29 cellular contexts compared by ENCODE assay signal in genomic region chr16:11353158-11353557, GRCh38. TPM values are rescaled to one million over a fixed set of nuclear protein-coding genes. Genes with fewer than 3 reads are reported as not detected.
DNase-seq lines count a peak whose midpoint lies in the region; ATAC-seq, FAIRE-seq and TF ChIP-seq lines count a peak whose summit lies in the region.
"Had no signal": no experiment of that assay in that cellular context is flagged by ENCODE, and none has a peak within 500 bp of the region (broad histone marks: within the 10 kb centered on the region; RNA-seq: fewer than 3 reads in every experiment).

No MANE protein-coding gene starts in this region.

- H3K4me1 ChIP-seq in hepatocyte (ENCODE audit: insufficient read depth): peaks cover 56% of the 10 kb centered on the region

- TF ChIP-seq POLR2A in H54 (IDR thresholded peaks at IDR 0.05; ENCODE audit: low read depth, low read length): no peak

- peaks cover 70% of the 10 kb centered on the region for H3K4me1 Mint-ChIP-seq in activated CD4-positive, alpha-beta T cell treated with anti-CD3 and anti-CD28 coated beads, Interleukin-2, amount 10 ng/mL, durations not matched to agents 24 days and 14 days
- peaks cover 69% of the 10 kb centered on the region for H3K4me1 Mint-ChIP-seq in CD4-positive, alpha-beta T cell (ENCODE audit: low read depth)
- H3K4me1 Mint-ChIP-seq in WTC11: peaks cover 75% of the 10 kb centered on the region

- no peak for FAIRE-seq in H54 (lab: Jason Lieb, UNC)
- FAIRE-seq: A549, islet of Langerhans, small intestine had no signal

- H3K4me2 ChIP-seq in hepatocyte: no peak overlapping the region
- H3K4me2 ChIP-seq: A549 had no signal

- H3K27ac ChIP-seq in CD4-positive, alpha-beta T cell (ENCODE audit: low read depth, low read length): no peak overlapping the region
- peak overlapping the region; percentile 20 for H3K27ac ChIP-seq in hepatocyte
- H3K27ac ChIP-seq in caudate nucleus (ENCODE audit: low read depth, low read length): no peak overlapping the region
- H3K27ac ChIP-seq: A549, adrenal gland, left lung, SJCRH30, thyroid gland, vagina had no signal

- peaks cover 3% of the 10 kb centered on the region for H3K27me3 Mint-ChIP-seq in activated CD4-positive, alpha-beta T cell treated with anti-CD3 and anti-CD28 coated beads, Interleukin-2, amount 10 ng/mL, durations not matched to agents 24 days and 14 days
- no peaks in the 10 kb centered on the region for H3K27me3 Mint-ChIP-seq in CD4-positive, alpha-beta T cell
- no peaks in the 10 kb centered on the region for H3K27me3 Mint-ChIP-seq in WTC11 (ENCODE audit: low read depth)

- DNase-seq in activated CD4-positive, alpha-beta T cell treated with anti-CD3 and anti-CD28 coated beads, Interleukin-2, amount 10 ng/mL, durations not matched to agents 24 days and 14 days: no peak
- no peak for DNase-seq in activated CD4-positive, alpha-beta T cell treated with anti-CD3 and anti-CD28 coated beads, Interleukin-2, amount 50 U/mL, for 48 hours
- no peak for DNase-seq in CD4-positive, alpha-beta T cell
- DNase-seq in WTC11 (ENCODE audit: low spot score) (no peak), hepatocyte (ENCODE audit: low spot score) (no peak), caudate nucleus (lab: John Stamatoyannopoulos, UW) (no peak), H54 (ENCODE audit: insufficient read length, low spot score) (no peak)
- DNase-seq: adrenal gland; Calu3; dermis blood vessel endothelial cell; DMS79; endodermal cell; glutamatergic neuron; left lung; mesendoderm; NCI-H1048; NCI-H1694; NCI-H446 treated with DMSO at 0.1 percent for 48 hours; NCI-H82; SJCRH30; small intestine; stimulated activated CD4-positive, alpha-beta T cell treated with anti-CD3 and anti-CD28 coated beads, Interleukin-1b, Interleukin-23, amount 100 ng/mL, for 48 hours; thyroid gland had no signal

- no peak overlapping the region for H3K4me3 ChIP-seq in hepatocyte
- H3K4me3 ChIP-seq: A549, adrenal gland, left lung, SJCRH30, thyroid gland, vagina had no signal

- POLR2A ChIA-PET in CD4-positive, alpha-beta T cell (lab: Charles Lee): interaction anchor here (1.0 to 5.1 kb wide), 4 partner anchors 41 to 411 kb away, joined by 4 to 97 read pairs (median 8); partner anchors contain the start of genes DEXI and SOCS1
- POLR2A ChIA-PET in WTC11 (lab: Charles Lee): no interaction called here

- H3K4me3 Mint-ChIP-seq in activated CD4-positive, alpha-beta T cell treated with anti-CD3 and anti-CD28 coated beads, Interleukin-2, amount 10 ng/mL, durations not matched to agents 24 days and 14 days: peak overlapping the region; percentile 72
- no peak overlapping the region for H3K4me3 Mint-ChIP-seq in CD4-positive, alpha-beta T cell
- no peak overlapping the region for H3K4me3 Mint-ChIP-seq in WTC11
- H3K4me3 Mint-ChIP-seq: central memory CD8-positive, alpha-beta T cell; endodermal cell had no signal

- H3K79me2 ChIP-seq in hepatocyte: peaks cover 26% of the 10 kb centered on the region

- 73% methylated on average over 4 of the region's 4 CpGs for WGBS in hepatocyte (ENCODE audit: low lambda C conversion rate, missing lambda C conversion rate)

- no peaks in the 10 kb centered on the region for H4K20me1 ChIP-seq in hepatocyte (ENCODE audit: insufficient read depth, poor library complexity, severe bottlenecking)

- H3K9me3 Mint-ChIP-seq in activated CD4-positive, alpha-beta T cell treated with anti-CD3 and anti-CD28 coated beads, Interleukin-2, amount 10 ng/mL, durations not matched to agents 24 days and 14 days: no peaks in the 10 kb centered on the region
- H3K9me3 Mint-ChIP-seq in CD4-positive, alpha-beta T cell: no peaks in the 10 kb centered on the region
- H3K9me3 Mint-ChIP-seq in WTC11: peaks cover 7% of the 10 kb centered on the region
- H3K9me3 Mint-ChIP-seq: central memory CD8-positive, alpha-beta T cell; endodermal cell had no signal

- no peaks in the 10 kb centered on the region for H3K36me3 ChIP-seq in hepatocyte (replicated peaks; ENCODE audit: insufficient read depth, low read depth)
- H3K36me3 ChIP-seq: adrenal gland, left lung, SJCRH30, thyroid gland, vagina had no signal

- TF ChIP-seq CTCF in CD4-positive, alpha-beta T cell (IDR thresholded peaks at IDR 0.05): no peak
- no peak for TF ChIP-seq CTCF in WTC11 (IDR thresholded peaks at IDR 0.05)
- TF ChIP-seq CTCF in hepatocyte (IDR thresholded peaks at IDR 0.05; ENCODE audit: poor library complexity): no peak

- no peak for ATAC-seq in CD4-positive, alpha-beta T cell (ENCODE audit: poor library complexity)
- ATAC-seq in WTC11: no peak
- no peak for ATAC-seq in HG02642 (IDR thresholded peaks at IDR 0.05; ENCODE audit: poor library complexity, unreplicated experiment)
- ATAC-seq: A549; activated CD4-positive, CD25-positive, alpha-beta regulatory T cell treated with anti-CD3 and anti-CD28 coated beads, Interleukin-2, amount 50 U/mL, for 24 hours; left lung had no signal

- no peaks in the 10 kb centered on the region for H3K9me2 ChIP-seq in hepatocyte (replicated peaks; ENCODE audit: insufficient read depth)

- intact Hi-C loops in activated CD4-positive, alpha-beta T cell treated with anti-CD3 and anti-CD28 coated beads, Interleukin-2, amount 10 ng/mL, durations not matched to agents 24 days and 14 days (cut with micrococcal nuclease): no loop called here
- intact Hi-C loops in CD4-positive, alpha-beta T cell (cut with DNase I, micrococcal nuclease): loop anchor here in 1 of 2 experiments (10.0 kb wide), 1 partner anchor 128 kb away; no protein-coding TSS in a partner anchor

- CTCF ChIA-PET in CD4-positive, alpha-beta T cell (lab: Charles Lee): interaction anchor here (1.5 to 3.0 kb wide), 2 partner anchors 97 to 444 kb away, joined by 3 to 19 read pairs; partner anchors contain the start of genes SOCS1 and ZC3H7A
- CTCF ChIA-PET in WTC11 (lab: Charles Lee): interaction anchor here (1.2 to 3.3 kb wide), 4 partner anchors 19 to 97 kb away, joined by 3 to 25 read pairs (median 4); partner anchors contain the start of gene SOCS1

- H3K27ac Mint-ChIP-seq in activated CD4-positive, alpha-beta T cell treated with anti-CD3 and anti-CD28 coated beads, Interleukin-2, amount 10 ng/mL, durations not matched to agents 24 days and 14 days: peak overlapping the region; percentile 88
- peak overlapping the region; percentile 93 for H3K27ac Mint-ChIP-seq in CD4-positive, alpha-beta T cell
- peak overlapping the region; percentile 37; the same call in 1 of the 2 replicates for H3K27ac Mint-ChIP-seq in WTC11
- H3K27ac Mint-ChIP-seq: endodermal cell had no signal

- H3K36me3 Mint-ChIP-seq in activated CD4-positive, alpha-beta T cell treated with anti-CD3 and anti-CD28 coated beads, Interleukin-2, amount 10 ng/mL, durations not matched to agents 24 days and 14 days (ENCODE audit: low read depth): peaks cover 46% of the 10 kb centered on the region
- no peaks in the 10 kb centered on the region for H3K36me3 Mint-ChIP-seq in CD4-positive, alpha-beta T cell (ENCODE audit: low read depth)
- H3K36me3 Mint-ChIP-seq in WTC11: peaks cover 40% of the 10 kb centered on the region

- no peaks in the 10 kb centered on the region for H3K27me3 ChIP-seq in CD4-positive, alpha-beta T cell (ENCODE audit: control insufficient read depth, insufficient read depth, low read length)
- H3K27me3 ChIP-seq in hepatocyte: no peaks in the 10 kb centered on the region
- H3K27me3 ChIP-seq: adrenal gland, SJCRH30, thyroid gland, vagina had no signal

- no peak overlapping the region for H2AFZ ChIP-seq in hepatocyte

- no peaks in the 10 kb centered on the region for H3K9me3 ChIP-seq in CD4-positive, alpha-beta T cell (ENCODE audit: control insufficient read depth, low read length)
- H3K9me3 ChIP-seq in hepatocyte (ENCODE audit: low read depth): no peaks in the 10 kb centered on the region
- H3K9me3 ChIP-seq: A549, adrenal gland, left lung, SJCRH30, thyroid gland, vagina had no signal

TF ChIP-seq in WTC11, 78 proteins besides CTCF, POLR2A, EP300 and RAD21:
- no peak for TF ChIP-seq NFE2L1 (CRISPR knock-in tag; IDR thresholded peaks at IDR 0.05)
- TF ChIP-seq NR3C1 (CRISPR knock-in tag; conservative IDR thresholded peaks at IDR 0.05; ENCODE audit: low read depth): no peak
- no peak for TF ChIP-seq JUN (CRISPR knock-in tag; IDR thresholded peaks at IDR 0.05)
- no peak for TF ChIP-seq ETV6 (CRISPR knock-in tag; IDR thresholded peaks at IDR 0.05)
- TF ChIP-seq ATF1 (CRISPR knock-in tag; IDR thresholded peaks at IDR 0.05): no peak
TF ChIP-seq in WTC11: peak in this region for 0.

RNA-seq across cellular contexts. Expression of gene RMI2, which starts 7.9 kb away (rescaled TPM):
- total RNA-seq in activated CD4-positive, alpha-beta T cell treated with anti-CD3 and anti-CD28 coated beads, Interleukin-2, amount 10 ng/mL, durations not matched to agents 24 days and 14 days: 63.8 and 65.6 TPM in 2 replicates
- total RNA-seq in CD4-positive, alpha-beta T cell: 1 to 10 TPM; 1.3 to 1.5 TPM
- total RNA-seq in WTC11 (2021) (77.2 to 83.4 TPM (median 79.0 TPM) in 3 replicates), hepatocyte (6.7 and 9.8 TPM in 2 replicates)
- polyA plus RNA-seq in hepatocyte: 11.4 and 16.1 TPM in 2 replicates

Comparison
In these comparisons a context has a peak if more than half of its experiments do, and no peak if none do; other contexts are left out.
1. H3K27ac Mint-ChIP-seq: peak in every context shown above with its lines; median percentile 93 in CD4-positive, alpha-beta T cell; 88 in activated CD4-positive, alpha-beta T cell treated with anti-CD3 and anti-CD28 coated beads, Interleukin-2, amount 10 ng/mL, durations not matched to agents 24 days and 14 days; 37 in WTC11.